23 cellular contexts compared by ENCODE assay signal in the genomic region with DNA sequence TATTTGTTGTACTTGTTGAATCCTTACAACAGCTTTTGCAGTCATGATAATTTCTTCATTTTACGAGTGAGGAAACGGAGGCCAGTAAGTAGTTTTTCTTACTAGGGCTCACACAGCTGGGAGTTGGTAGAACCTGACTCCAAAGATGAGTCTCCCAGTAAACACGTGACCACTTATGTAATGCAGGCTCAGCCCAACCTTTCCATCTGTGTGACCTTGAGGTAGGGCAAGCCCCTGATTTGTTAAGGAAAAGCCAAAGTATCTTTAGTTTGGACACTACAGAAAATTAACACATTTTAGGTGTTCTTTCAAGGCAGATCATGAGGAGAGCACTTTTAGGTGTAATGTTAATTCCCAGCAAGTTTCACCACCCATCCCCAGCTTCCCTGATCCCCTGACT.
"Had no signal": no experiment of that assay in that cellular context is flagged by ENCODE, and none has a peak within 500 bp of the region (broad histone marks: within the 10 kb centered on the region; RNA-seq: fewer than 3 reads in every experiment).

No MANE protein-coding gene starts in this region.

- H3K4me1 ChIP-seq: gastrocnemius medialis, right lobe of liver, testis, tibial artery, upper lobe of left lung had no signal

- H3K27ac ChIP-seq: coronary artery, esophagus muscularis mucosa, gastrocnemius medialis, neutrophil, pancreas, right lobe of liver, stomach, tibial artery, upper lobe of left lung had no signal

- H3K27me3 ChIP-seq: esophagus muscularis mucosa, gastrocnemius medialis, neutrophil, pancreas, right lobe of liver, stomach, testis, tibial artery, upper lobe of left lung had no signal

- H3K36me3 ChIP-seq: gastrocnemius medialis, right lobe of liver had no signal

- H3K4me2 ChIP-seq: smooth muscle cell had no signal

- H3K4me3 ChIP-seq: coronary artery, esophagus muscularis mucosa, gastrocnemius medialis, lung, mucosa of descending colon, pancreas, right lobe of liver, smooth muscle cell, stomach, testis, tibial artery, upper lobe of left lung had no signal

- DNase-seq: dermis blood vessel endothelial cell; effector memory CD4-positive, alpha-beta T cell; gastrocnemius medialis; kidney; mucosa of descending colon; naive B cell; pancreas; right lobe of liver; stimulated activated CD4-positive, alpha-beta T cell treated with anti-CD3 and anti-CD28 coated beads, Interleukin-2, amount 100 ng/mL, for 24 hours; stimulated activated CD4-positive, alpha-beta T cell treated with anti-CD3 and anti-CD28 coated beads, Interleukin-4, amount 100 ng/mL, for 24 hours; stimulated activated naive CD4-positive, alpha-beta T cell treated with Interleukin-2 at 50 U/mL for 16 hours; stomach; upper lobe of left lung had no signal

- H3K9me3 ChIP-seq: esophagus muscularis mucosa, gastrocnemius medialis, mucosa of descending colon, neutrophil, pancreas, right lobe of liver, stomach, testis, tibial artery, upper lobe of left lung had no signal

- ATAC-seq: gastrocnemius medialis; left lobe of liver; mucosa of descending colon; natural killer cell treated with Interleukin-12 subunit alpha and Interleukin-12 subunit beta and Interleukin-15 and Interleukin-18, amount 100 ng/mL, for 72 hours; stimulated activated effector memory CD8-positive, alpha-beta T cell treated with anti-CD3 and anti-CD28 coated beads, Interleukin-12 subunit alpha, Interleukin-12 subunit beta, amount 100 ng/mL, for 72 hours had no signal
